ENCODE assay signal across 21 cellular contexts in genomic region chr16:838741-839140, GRCh38. TPM values are rescaled to one million over a fixed set of nuclear protein-coding genes. Genes with fewer than 3 reads are reported as not detected.
DNase-seq lines count a peak whose midpoint lies in the region; FAIRE-seq and TF ChIP-seq lines count a peak whose summit lies in the region.
"Had no signal": no experiment of that assay in that cellular context is flagged by ENCODE, and none has a peak within 500 bp of the region (broad histone marks: within the 10 kb centered on the region; RNA-seq: fewer than 3 reads in every experiment).

No MANE protein-coding gene starts in this region.

- no peak overlapping the region for H2AFZ ChIP-seq in neuronal stem cell (ENCODE audit: low read length)

- H3K4me1 Mint-ChIP-seq in glutamatergic neuron (ENCODE audit: low read depth, unreplicated experiment), result peaks cover 1% of the 10 kb centered on the region
- H3K4me1 Mint-ChIP-seq: CD4-positive, CD25-positive, alpha-beta regulatory T cell had no signal

- DNase-seq in H7 (peak; percentile 53), glutamatergic neuron (no peak), neuronal stem cell (ENCODE audit: low spot score) (no peak), DMS114 treated with DMSO at 0.1 percent for 48 hours (lab: John Stamatoyannopoulos, UW; ENCODE audit: unreplicated experiment) (no peak), GM12891 (ENCODE audit: insufficient read length, low spot score) (no peak), hepatic stellate cell (ENCODE audit: low spot score) (no peak)
- DNase-seq: C1 segment of cervical spinal cord; Caco-2; CD4-positive, CD25-positive, alpha-beta regulatory T cell; CD8-positive, alpha-beta T cell; DMS79; EL; GDM1; GOT3; HCEC 1CT had no signal

- H3K9me3 Mint-ChIP-seq in glutamatergic neuron (ENCODE audit: unreplicated experiment), result peaks cover 25% of the 10 kb centered on the region
- H3K9me3 Mint-ChIP-seq: CD8-positive, alpha-beta T cell had no signal

- no peak overlapping the region for H2BK120ac ChIP-seq in neuronal stem cell (ENCODE audit: low read depth, low read length)

- no peak overlapping the region for H3K4me3 ChIP-seq in H7 (ENCODE audit: insufficient read depth, low read depth, low read length)
- peak overlapping the region in 1 of 2 donors; percentile 36 for H3K4me3 ChIP-seq in neuronal stem cell (ENCODE audit: low read length in 2 of 2)
- H3K4me3 ChIP-seq: GM12878 had no signal

- no peak for TF ChIP-seq POLR2A in GM12891 (IDR thresholded peaks at IDR 0.05; ENCODE audit: low read depth, low read length)

- H3K4me2 ChIP-seq in neuronal stem cell (ENCODE audit: insufficient read depth, low read length, poor library complexity, severe bottlenecking), result no peak overlapping the region

- peaks cover 0 to 11% of the 10 kb centered on the region in 2 donors for H3K4me1 ChIP-seq in neuronal stem cell (ENCODE audit: control insufficient read depth in 2 of 2, insufficient read depth in 1 of 2, low read depth in 1 of 2, low read length in 2 of 2)
- H3K4me1 ChIP-seq: Caco-2 had no signal

- H3K36me3 ChIP-seq in H7 (replicated peaks; ENCODE audit: control insufficient read depth, insufficient read depth, low read length), result no peaks in the 10 kb centered on the region
- no peaks in the 10 kb centered on the region for H3K36me3 ChIP-seq in neuronal stem cell (replicated peaks in 1 of 2; ENCODE audit: control insufficient read depth in 2 of 2, insufficient read depth in 2 of 2, low read length in 2 of 2)

- no peak overlapping the region for H2BK12ac ChIP-seq in neuronal stem cell (ENCODE audit: low read length)

- peak overlapping the region; percentile 35 for H2BK5ac ChIP-seq in neuronal stem cell (ENCODE audit: low read length)

- no CpG with 5 or more reads among the region's 14 CpGs for WGBS in neuronal stem cell (ENCODE audit: extremely low coverage in 2 of 2, insufficient read length in 2 of 2, insufficient replicate concordance in 1 of 2), 2 donors

- H3K4me3 Mint-ChIP-seq in glutamatergic neuron (ENCODE audit: unreplicated experiment), result peak overlapping the region; percentile 30
- H3K4me3 Mint-ChIP-seq: CD4-positive, CD25-positive, alpha-beta regulatory T cell; CD8-positive, alpha-beta T cell had no signal

- no peaks in the 10 kb centered on the region for H3K27me3 Mint-ChIP-seq in glutamatergic neuron (ENCODE audit: unreplicated experiment)
- H3K27me3 Mint-ChIP-seq: CD4-positive, CD25-positive, alpha-beta regulatory T cell had no signal

- no peak overlapping the region for H3K23ac ChIP-seq in neuronal stem cell (ENCODE audit: low read depth, low read length, poor library complexity)

- no peak for FAIRE-seq in GM12891 (lab: Jason Lieb, UNC)
- FAIRE-seq: GM12878, GM18507, H54 had no signal

- no peak for TF ChIP-seq CTCF in glutamatergic neuron (IDR thresholded peaks at IDR 0.05; ENCODE audit: partially characterized antibody, unreplicated experiment)

- peaks cover 11 to 14% of the 10 kb centered on the region in 2 donors for H3K9me3 ChIP-seq in neuronal stem cell (replicated peaks in 1 of 2; ENCODE audit: control insufficient read depth in 2 of 2, insufficient read depth in 1 of 2, low read depth in 1 of 2, low read length in 2 of 2)
- H3K9me3 ChIP-seq: Caco-2 had no signal

- H3K27me3 ChIP-seq in H7 (ENCODE audit: control insufficient read depth, insufficient read depth, low read length) (no peaks in the 10 kb centered on the region), neuronal stem cell (ENCODE audit: control insufficient read depth in 3 of 3, insufficient read depth in 3 of 3, low read depth in 1 of 3, low read length in 3 of 3) (peaks cover 0 to 2% (median 0%) of the 10 kb centered on the region in 3 experiments)

- H2BK15ac ChIP-seq in neuronal stem cell (ENCODE audit: low read length), result no peak overlapping the region

- H3K27ac ChIP-seq in neuronal stem cell (replicated peaks; ENCODE audit: low read length), result no peak overlapping the region

- peak overlapping the region; percentile 63 for H3K14ac ChIP-seq in neuronal stem cell (ENCODE audit: low read length)

- H2AK5ac ChIP-seq in neuronal stem cell (ENCODE audit: low read depth, low read length), result peak overlapping the region; percentile 43

- no peak overlapping the region for H4K8ac ChIP-seq in neuronal stem cell (ENCODE audit: low read depth, low read length)

- H3K36me3 Mint-ChIP-seq in glutamatergic neuron (ENCODE audit: unreplicated experiment), result peaks cover 20% of the 10 kb centered on the region
- H3K36me3 Mint-ChIP-seq: CD4-positive, CD25-positive, alpha-beta regulatory T cell; CD8-positive, alpha-beta T cell had no signal

- no peak overlapping the region for H3K4ac ChIP-seq in neuronal stem cell (ENCODE audit: low read length)

- no peak overlapping the region for H3K27ac Mint-ChIP-seq in glutamatergic neuron (ENCODE audit: unreplicated experiment)
- H3K27ac Mint-ChIP-seq: CD4-positive, CD25-positive, alpha-beta regulatory T cell; CD8-positive, alpha-beta T cell had no signal

- H3K9ac ChIP-seq in neuronal stem cell (ENCODE audit: low read depth, low read length, poor library complexity), result no peak overlapping the region

- peaks cover 2% of the 10 kb centered on the region for H3K79me1 ChIP-seq in neuronal stem cell (ENCODE audit: low read depth, low read length)

- no peak overlapping the region for H4K91ac ChIP-seq in neuronal stem cell (ENCODE audit: low read depth, low read length, poor library complexity)

- no peak overlapping the region for H3K18ac ChIP-seq in neuronal stem cell (ENCODE audit: low read length)

TF ChIP-seq in GM12891, 5 proteins besides CTCF, POLR2A, EP300 and RAD21:
- no peak for TF ChIP-seq POLR2AphosphoS5 (IDR thresholded peaks at IDR 0.05; ENCODE audit: low read depth, low read length)
- TF ChIP-seq TAF1 (IDR thresholded peaks at IDR 0.05; ENCODE audit: low read depth, low read length), result no peak
- TF ChIP-seq PAX5 (IDR thresholded peaks at IDR 0.05; ENCODE audit: insufficient read depth, low read length, severe bottlenecking), result no peak

RNA-seq across cellular contexts. Expression of gene GNG13, which starts 38.2 kb away (rescaled TPM):
- total RNA-seq in H7 (2014; rRNA removed; shearing (Covaris generic)), result not detected in 2 replicates
- total RNA-seq in glutamatergic neuron (ENCODE audit: unreplicated experiment), result not detected
- 0.52 TPM for polyA plus RNA-seq in neuronal stem cell (2013, experiment 1 of 2)
- 0.51 TPM for polyA plus RNA-seq in neuronal stem cell (2013, experiment 2 of 2)
- 0.59 TPM for polyA plus RNA-seq in GM12891 (2012; ENCODE audit: low read depth, missing spikeins)
- total RNA-seq: A172; A673; Caco-2; CD4-positive, CD25-positive, alpha-beta regulatory T cell; CD8-positive, alpha-beta T cell; GM12878 had no signal
- polyA plus RNA-seq: BJ; CD4-positive, CD25-positive, alpha-beta regulatory T cell; GM12878 had no signal

RNA-seq across cellular contexts. Expression of gene CHTF18, which starts 50.3 kb away (rescaled TPM):
- total RNA-seq in H7 (2014; rRNA removed; shearing (Covaris generic)), result 65.9 and 80.8 TPM in 2 replicates
- 49.2 TPM for total RNA-seq in glutamatergic neuron (ENCODE audit: unreplicated experiment)
- polyA plus RNA-seq in neuronal stem cell (2013, experiment 1 of 2), result 77.3 TPM
- 69.6 TPM for polyA plus RNA-seq in neuronal stem cell (2013, experiment 2 of 2)
- polyA plus RNA-seq in GM12891 (2012; ENCODE audit: low read depth, missing spikeins), result 34.1 TPM

RNA-seq across cellular contexts. Expression of gene RPUSD1, which starts 50.6 kb away (rescaled TPM):
- total RNA-seq in H7 (2014; rRNA removed; shearing (Covaris generic)), result 58.7 and 63.4 TPM in 2 replicates
- 28.5 TPM for total RNA-seq in glutamatergic neuron (ENCODE audit: unreplicated experiment)
- polyA plus RNA-seq in neuronal stem cell (2013, experiment 1 of 2), result 14.5 TPM
- polyA plus RNA-seq in neuronal stem cell (2013, experiment 2 of 2), result 15.3 TPM
- 16.1 TPM for polyA plus RNA-seq in GM12891 (2012; ENCODE audit: low read depth, missing spikeins)
